In the genomic region with DNA sequence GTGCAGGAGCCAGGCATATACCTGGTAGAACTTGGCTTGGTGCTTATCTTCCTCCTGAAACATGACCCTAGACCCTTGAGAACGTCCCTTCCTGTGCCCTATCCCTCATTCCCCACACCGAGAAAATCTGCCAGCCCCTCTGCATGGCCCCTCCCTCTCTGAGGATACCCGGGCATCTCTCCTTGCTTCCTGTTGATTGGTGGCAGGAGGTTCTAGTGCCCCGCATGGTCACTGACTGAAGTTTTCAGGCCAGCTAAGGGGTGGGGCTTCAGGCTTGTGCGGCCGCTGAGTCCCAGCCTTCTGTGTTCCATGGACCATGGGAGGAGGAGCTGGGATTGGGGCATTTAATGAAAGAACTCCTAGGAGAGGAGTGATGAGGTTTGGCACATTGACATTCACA, we compare ENCODE assay signal across 13 cellular contexts. TPM values are rescaled to one million over a fixed set of nuclear protein-coding genes. Genes with fewer than 3 reads are reported as not detected.
DNase-seq lines count a peak whose midpoint lies in the region; ATAC-seq and TF ChIP-seq lines count a peak whose summit lies in the region.
"Had no signal": no experiment of that assay in that cellular context is flagged by ENCODE, and none has a peak within 500 bp of the region (broad histone marks: within the 10 kb centered on the region; RNA-seq: fewer than 3 reads in every experiment).

No MANE protein-coding gene starts in this region.

- H3K27ac ChIP-seq in endodermal cell (ENCODE audit: low read depth, low read length) (no peak overlapping the region), parathyroid adenoma (no peak overlapping the region), heart right ventricle (no peak overlapping the region)
- H3K27ac ChIP-seq: epithelial cell of prostate had no signal

- H3K9ac ChIP-seq in endodermal cell (ENCODE audit: extremely low read depth, low read length, poor library complexity, severe bottlenecking) (no peak overlapping the region), parathyroid adenoma (no peak overlapping the region)

- H3K27ac Mint-ChIP-seq in endodermal cell: no peak overlapping the region

- H3K27me3 ChIP-seq in endodermal cell (ENCODE audit: control insufficient read depth, insufficient read depth, low read length, poor library complexity, severe bottlenecking) (peaks cover 40% of the 10 kb centered on the region), parathyroid adenoma (ENCODE audit: control insufficient read depth, insufficient read depth, low read length) (no peaks in the 10 kb centered on the region), heart right ventricle (peaks cover 0 to 29% (median 0%) of the 10 kb centered on the region in 7 donors)

- H3K9me3 Mint-ChIP-seq in endodermal cell: no peaks in the 10 kb centered on the region

- 18% methylated on average over 6 of the region's 6 CpGs; no CpG with 5 or more reads in 1 of the 2 experiments for WGBS in endodermal cell (ENCODE audit: insufficient coverage in 1 of 2, insufficient read length in 1 of 2), 2 experiments
- whole genome bisulfite sequencing in heart right ventricle, 2 donors: 33 to 52% methylated on average over 6 of the region's 6 CpGs

- intact Hi-C loops in heart right ventricle (cut with DNase I): loop anchor here in 3 of 10 donors (5.0 to 10.0 kb wide), 2 partner anchors 41 to 354 kb away; a partner anchor contains a TSS

- no peak overlapping the region for H2AFZ ChIP-seq in parathyroid adenoma

- H3K4me1 Mint-ChIP-seq in endodermal cell: peaks cover 20% of the 10 kb centered on the region

- peaks cover 54% of the 10 kb centered on the region for H3K27me3 Mint-ChIP-seq in endodermal cell (ENCODE audit: insufficient read depth)

- H3K4me2 ChIP-seq in parathyroid adenoma (ENCODE audit: low read length): no peak overlapping the region

- H3K4me3 ChIP-seq in endodermal cell (ENCODE audit: low read length) (no peak overlapping the region), parathyroid adenoma (ENCODE audit: low read depth, low read length) (no peak overlapping the region), heart right ventricle (no peak overlapping the region)

- H3K36me3 Mint-ChIP-seq in endodermal cell (ENCODE audit: low read depth): no peaks in the 10 kb centered on the region

- DNase-seq in DMS 273 (lab: John Stamatoyannopoulos, UW; ENCODE audit: unreplicated experiment) (peak; percentile 39), DMS 273 treated with DMSO at 0.1 percent for 48 hours (lab: John Stamatoyannopoulos, UW) (no peak), HT-29 (ENCODE audit: low spot score) (peak; percentile 28), endodermal cell (peak; percentile 91), activated gamma-delta T cell (lab: John Stamatoyannopoulos, UW) (no peak), heart right ventricle (no peak)
- DNase-seq in activated CD4-positive, CD25-positive, alpha-beta regulatory T cell treated with anti-CD3 and anti-CD28 coated beads, Interleukin-2, amount 50 U/mL, for 72 hours: no peak
- DNase-seq: activated naive CD4-positive, alpha-beta T cell treated with Interleukin-2 at 50 U/mL for 16 hours; mammary epithelial cell; NCI-H446 treated with DMSO at 0.1 percent for 48 hours; stimulated activated CD4-positive, alpha-beta T cell treated with anti-CD3 and anti-CD28 coated beads, Interleukin-12 subunit alpha, Interleukin-12 subunit beta, amount 100 ng/mL, for 4 hours had no signal

- H3K4me3 Mint-ChIP-seq in endodermal cell: no peak overlapping the region

- TF ChIP-seq CTCF in endodermal cell (conservative IDR thresholded peaks at IDR 0.05): peak; percentile 56
- TF ChIP-seq CTCF in parathyroid adenoma (IDR thresholded peaks at IDR 0.05): peak; percentile 22
- TF ChIP-seq CTCF in heart right ventricle (IDR thresholded peaks at IDR 0.05): no peak

- peaks cover 37% of the 10 kb centered on the region for H3K79me2 ChIP-seq in parathyroid adenoma

- no peaks in the 10 kb centered on the region for H3K36me3 ChIP-seq in endodermal cell (ENCODE audit: control insufficient read depth, insufficient read depth, low read length)
- no peaks in the 10 kb centered on the region for H3K36me3 ChIP-seq in parathyroid adenoma (ENCODE audit: control insufficient read depth, insufficient read depth, low read length)
- H3K36me3 ChIP-seq in heart right ventricle: no peaks in the 10 kb centered on the region

- peaks cover 9% of the 10 kb centered on the region for H3K4me1 ChIP-seq in endodermal cell (ENCODE audit: control insufficient read depth, insufficient read depth, low read length)
- H3K4me1 ChIP-seq in parathyroid adenoma: peaks cover 31% of the 10 kb centered on the region
- H3K4me1 ChIP-seq in heart right ventricle: peaks cover 6 to 27% (median 17%) of the 10 kb centered on the region in 9 donors

- no peak for ATAC-seq in heart right ventricle

- H3K9me3 ChIP-seq in endodermal cell (ENCODE audit: control insufficient read depth, low read length): no peaks in the 10 kb centered on the region
- no peaks in the 10 kb centered on the region for H3K9me3 ChIP-seq in parathyroid adenoma (ENCODE audit: control insufficient read depth, low read length)
- H3K9me3 ChIP-seq in heart right ventricle: no peaks in the 10 kb centered on the region

RNA-seq across cellular contexts. Expression of a gene that starts 22.8 kb away (rescaled TPM):
- total RNA-seq in HT-29 (2014; rRNA removed; shearing (Covaris generic)): 1.1 and 1.7 TPM in 2 replicates
- total RNA-seq in endodermal cell: 1 to 10 TPM; 2.0 to 2.5 TPM
- 0.57 TPM for polyA plus RNA-seq in endodermal cell (2013, experiment 1 of 2)
- 0.58 TPM for polyA plus RNA-seq in endodermal cell (2013, experiment 2 of 2)
- 10 to 100 TPM in 8 of 10 donors, 1 to 10 TPM in 2; 9.5 to 17.2 (median 13.0) TPM for total RNA-seq in heart right ventricle
- polyA plus RNA-seq in heart right ventricle: 10 to 100 TPM in 1 of 2 donors, 1 to 10 TPM in 1; 5.0 to 12.1 TPM

RNA-seq across cellular contexts. Expression of a gene that starts 26.5 kb away (rescaled TPM):
- 177 and 178 TPM in 2 replicates for total RNA-seq in HT-29 (2014; rRNA removed; shearing (Covaris generic))
- total RNA-seq in endodermal cell (10 to 100 TPM; 30.7 to 38.1 TPM), heart right ventricle (100 to 1,000 TPM in 3 of 10 donors, 10 to 100 TPM in 7; 55.2 to 114 (median 95.3) TPM)
- 19.4 TPM for polyA plus RNA-seq in endodermal cell (2013, experiment 1 of 2)
- 22.2 TPM for polyA plus RNA-seq in endodermal cell (2013, experiment 2 of 2)
- 100 to 1,000 TPM in 1 of 2 donors, 10 to 100 TPM in 1; 45.0 to 217 TPM for polyA plus RNA-seq in heart right ventricle

RNA-seq across cellular contexts. Expression of a gene that starts 34.6 kb away (rescaled TPM):
- 9.9 and 11.3 TPM in 2 replicates for total RNA-seq in HT-29 (2014; rRNA removed; shearing (Covaris generic))
- total RNA-seq in endodermal cell (1 to 10 TPM; 6.8 to 7.7 TPM), heart right ventricle (10 to 100 TPM; 19.4 to 27.7 (median 24.5) TPM)
- 3.1 TPM for polyA plus RNA-seq in endodermal cell (2013, experiment 1 of 2)
- polyA plus RNA-seq in endodermal cell (2013, experiment 2 of 2): 2.4 TPM
- 1 to 10 TPM; 3.2 to 7.5 TPM for polyA plus RNA-seq in heart right ventricle

Comparison
In these comparisons a context has a peak if more than half of its experiments do, and no peak if none do; other contexts are left out.
1. DNase-seq: peak in DMS 273 (single experiment), HT-29 (single experiment) and endodermal cell (single experiment); none in DMS 273 treated with DMSO at 0.1 percent for 48 hours (single experiment), activated CD4-positive, CD25-positive, alpha-beta regulatory T cell treated with anti-CD3 and anti-CD28 coated beads, Interleukin-2, amount 50 U/mL, for 72 hours (single experiment), activated gamma-delta T cell (single experiment) and heart right ventricle (0 of 2).
2. CTCF ChIP-seq: peak in endodermal cell (single experiment) and parathyroid adenoma (single experiment); none in heart right ventricle (0 of 9).